Comparison of ENCODE assay signal across 16 cellular contexts in genomic region chr1:68814067-68814466, GRCh38.
"Had no signal": no experiment of that assay in that cellular context is flagged by ENCODE, and none has a peak within 500 bp of the region (broad histone marks: within the 10 kb centered on the region; RNA-seq: fewer than 3 reads in every experiment).

No MANE protein-coding gene starts in this region.

- H3K4me3 Mint-ChIP-seq: activated CD4-positive, alpha-beta memory T cell treated with anti-CD3 and anti-CD28 coated beads, Interleukin-2, amount 10 ng/mL, durations not matched to agents 7 days and 5 days; activated naive CD8-positive, alpha-beta T cell treated with anti-CD3 and anti-CD28 coated beads for 36 hours; memory B cell; nephron progenitor cell; stimulated activated effector memory CD8-positive, alpha-beta T cell treated with anti-CD3 and anti-CD28 coated beads, Interleukin-12 subunit alpha, Interleukin-12 subunit beta, amount 100 ng/mL, for 72 hours; T-helper 2 cell treated with Interferon-gamma antibody and Interleukin-4, amounts not matched to agents 5 μg/mL and 100 μg/mL, for 36 hours had no signal

- H3K79me2 ChIP-seq: parathyroid adenoma had no signal

- ATAC-seq: left lung; right cardiac atrium; stimulated activated effector memory CD8-positive, alpha-beta T cell treated with anti-CD3 and anti-CD28 coated beads, Interleukin-12 subunit alpha, Interleukin-12 subunit beta, amount 100 ng/mL, for 72 hours had no signal

- H3K4me1 ChIP-seq: esophagus muscularis mucosa, left lung, parathyroid adenoma, thyroid gland had no signal

- DNase-seq: activated CD4-positive, alpha-beta memory T cell treated with anti-CD3 and anti-CD28 coated beads, Interleukin-2, amount 10 ng/mL, durations not matched to agents 7 days and 5 days; activated CD4-positive, alpha-beta T cell treated with anti-CD3 and anti-CD28 coated beads for 1 hour; activated gamma-delta T cell; activated naive CD8-positive, alpha-beta T cell treated with anti-CD3 and anti-CD28 coated beads for 36 hours; activated T-cell treated with anti-CD3 and anti-CD28 coated beads, Interleukin-2, amount 50 U/mL, for 48 hours; left lung; nephron progenitor cell; right cardiac atrium; thyroid gland had no signal

- H3K27ac Mint-ChIP-seq: activated CD4-positive, alpha-beta memory T cell treated with anti-CD3 and anti-CD28 coated beads, Interleukin-2, amount 10 ng/mL, durations not matched to agents 7 days and 5 days; activated naive CD8-positive, alpha-beta T cell treated with anti-CD3 and anti-CD28 coated beads for 36 hours; memory B cell; stimulated activated effector memory CD8-positive, alpha-beta T cell treated with anti-CD3 and anti-CD28 coated beads, Interleukin-12 subunit alpha, Interleukin-12 subunit beta, amount 100 ng/mL, for 72 hours; T-helper 2 cell treated with Interferon-gamma antibody and Interleukin-4, amounts not matched to agents 5 μg/mL and 100 μg/mL, for 36 hours had no signal

- H3K9me3 ChIP-seq: esophagus muscularis mucosa, left lung, thyroid gland, vagina had no signal

- H3K27ac ChIP-seq: esophagus muscularis mucosa, left lung, parathyroid adenoma, thyroid gland, vagina had no signal

- H3K4me1 Mint-ChIP-seq: activated CD4-positive, alpha-beta memory T cell treated with anti-CD3 and anti-CD28 coated beads, Interleukin-2, amount 10 ng/mL, durations not matched to agents 7 days and 5 days; activated naive CD8-positive, alpha-beta T cell treated with anti-CD3 and anti-CD28 coated beads for 36 hours; memory B cell; stimulated activated effector memory CD8-positive, alpha-beta T cell treated with anti-CD3 and anti-CD28 coated beads, Interleukin-12 subunit alpha, Interleukin-12 subunit beta, amount 100 ng/mL, for 72 hours had no signal

- H3K4me3 ChIP-seq: esophagus muscularis mucosa, left lung, thyroid gland, vagina had no signal

- H3K9me3 Mint-ChIP-seq: activated naive CD8-positive, alpha-beta T cell treated with anti-CD3 and anti-CD28 coated beads for 36 hours; nephron progenitor cell; T-helper 2 cell treated with Interferon-gamma antibody and Interleukin-4, amounts not matched to agents 5 μg/mL and 100 μg/mL, for 36 hours had no signal

- H2AFZ ChIP-seq: parathyroid adenoma had no signal

- H3K27me3 Mint-ChIP-seq: activated CD4-positive, alpha-beta memory T cell treated with anti-CD3 and anti-CD28 coated beads, Interleukin-2, amount 10 ng/mL, durations not matched to agents 7 days and 5 days; activated naive CD8-positive, alpha-beta T cell treated with anti-CD3 and anti-CD28 coated beads for 36 hours; memory B cell had no signal

- H3K36me3 Mint-ChIP-seq: activated naive CD8-positive, alpha-beta T cell treated with anti-CD3 and anti-CD28 coated beads for 36 hours; memory B cell; stimulated activated effector memory CD8-positive, alpha-beta T cell treated with anti-CD3 and anti-CD28 coated beads, Interleukin-12 subunit alpha, Interleukin-12 subunit beta, amount 100 ng/mL, for 72 hours had no signal

- FAIRE-seq: endometrium had no signal

- H3K36me3 ChIP-seq: esophagus muscularis mucosa, left lung, thyroid gland, vagina had no signal

- H3K9ac ChIP-seq: parathyroid adenoma had no signal

- H3K27me3 ChIP-seq: esophagus muscularis mucosa, left lung, thyroid gland, vagina had no signal
